1 cellular context compared by ENCODE assay signal in the genomic region with DNA sequence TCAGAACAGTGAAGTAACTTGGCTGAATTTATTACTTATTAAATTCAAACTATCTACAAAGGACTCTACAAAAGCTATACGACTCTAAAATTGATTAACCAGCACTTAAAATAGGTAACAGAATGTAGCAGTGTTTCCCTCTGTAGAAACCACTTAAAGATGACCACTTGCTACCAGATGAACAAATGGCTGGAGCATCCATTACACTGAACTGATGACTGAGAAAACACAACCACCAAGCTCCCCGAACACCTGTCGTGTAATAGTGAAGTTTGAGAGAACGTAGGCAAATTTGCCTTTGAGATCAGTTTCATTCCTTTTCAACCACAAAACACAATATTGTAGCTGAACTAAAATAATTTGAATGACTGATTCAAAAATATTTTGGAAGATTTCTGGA.
TF ChIP-seq lines count a peak whose summit lies in the region.

No MANE protein-coding gene starts in this region.

TF ChIP-seq in K562, 482 proteins besides CTCF, POLR2A, EP300 and RAD21 (continued from another document):
- TF ChIP-seq, protein P1, sequence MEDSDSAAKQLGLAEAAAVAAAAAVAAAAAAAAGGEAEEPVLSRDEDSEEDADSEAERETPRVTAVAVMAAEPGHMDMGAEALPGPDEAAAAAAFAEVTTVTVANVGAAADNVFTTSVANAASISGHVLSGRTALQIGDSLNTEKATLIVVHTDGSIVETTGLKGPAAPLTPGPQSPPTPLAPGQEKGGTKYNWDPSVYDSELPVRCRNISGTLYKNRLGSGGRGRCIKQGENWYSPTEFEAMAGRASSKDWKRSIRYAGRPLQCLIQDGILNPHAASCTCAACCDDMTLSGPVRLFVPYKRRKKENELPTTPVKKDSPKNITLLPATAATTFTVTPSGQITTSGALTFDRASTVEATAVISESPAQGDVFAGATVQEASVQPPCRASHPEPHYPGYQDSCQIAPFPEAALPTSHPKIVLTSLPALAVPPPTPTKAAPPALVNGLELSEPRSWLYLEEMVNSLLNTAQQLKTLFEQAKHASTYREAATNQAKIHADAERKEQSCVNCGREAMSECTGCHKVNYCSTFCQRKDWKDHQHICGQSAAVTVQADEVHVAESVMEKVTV (CRISPR knock-in tag; IDR thresholded peaks at IDR 0.05): no peak
- TF ChIP-seq RERE (CRISPR knock-in tag; IDR thresholded peaks at IDR 0.05; ENCODE audit: borderline replicate concordance) (no peak), LARP7 (IDR thresholded peaks at IDR 0.05) (no peak), SMARCA5 (IDR thresholded peaks at IDR 0.05) (no peak)
